In the genomic region with DNA sequence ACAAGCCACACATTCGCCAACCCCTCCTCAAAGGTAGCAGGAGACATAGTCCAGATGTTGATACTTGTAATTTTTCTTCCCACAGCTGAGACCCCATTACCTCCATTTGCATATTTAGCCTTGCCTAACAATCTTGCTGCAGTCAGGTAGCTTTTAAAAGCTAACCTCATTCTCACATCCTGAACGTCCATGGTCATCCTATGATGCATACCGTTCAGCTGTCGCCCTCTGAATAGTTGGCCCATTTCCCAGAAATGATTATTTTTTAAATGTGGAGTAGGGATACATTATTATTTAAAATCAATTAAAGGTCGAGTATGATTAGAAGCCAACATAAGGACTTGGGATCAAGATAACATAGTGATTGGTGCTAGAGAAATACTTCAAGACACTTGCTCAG, we compare ENCODE assay signal across 1 cellular context.
TF ChIP-seq lines count a peak whose summit lies in the region.

No MANE protein-coding gene starts in this region.

TF ChIP-seq in IMR-90, 13 proteins besides CTCF, POLR2A, EP300 and RAD21:
- TF ChIP-seq RCOR1 (IDR thresholded peaks at IDR 0.05; ENCODE audit: insufficient replicate concordance, low read length) (no peak), MXI1 (IDR thresholded peaks at IDR 0.05; ENCODE audit: borderline replicate concordance, low read depth, low read length) (no peak), CEBPB (IDR thresholded peaks at IDR 0.05; ENCODE audit: low read depth, low read length) (no peak), BHLHE40 (IDR thresholded peaks at IDR 0.05; ENCODE audit: low read depth, low read length) (no peak)
- TF ChIP-seq, protein P1, sequence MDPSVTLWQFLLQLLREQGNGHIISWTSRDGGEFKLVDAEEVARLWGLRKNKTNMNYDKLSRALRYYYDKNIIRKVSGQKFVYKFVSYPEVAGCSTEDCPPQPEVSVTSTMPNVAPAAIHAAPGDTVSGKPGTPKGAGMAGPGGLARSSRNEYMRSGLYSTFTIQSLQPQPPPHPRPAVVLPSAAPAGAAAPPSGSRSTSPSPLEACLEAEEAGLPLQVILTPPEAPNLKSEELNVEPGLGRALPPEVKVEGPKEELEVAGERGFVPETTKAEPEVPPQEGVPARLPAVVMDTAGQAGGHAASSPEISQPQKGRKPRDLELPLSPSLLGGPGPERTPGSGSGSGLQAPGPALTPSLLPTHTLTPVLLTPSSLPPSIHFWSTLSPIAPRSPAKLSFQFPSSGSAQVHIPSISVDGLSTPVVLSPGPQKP (IDR thresholded peaks at IDR 0.05; ENCODE audit: borderline replicate concordance, low read depth, low read length), result no peak
- TF ChIP-seq, protein P2, sequence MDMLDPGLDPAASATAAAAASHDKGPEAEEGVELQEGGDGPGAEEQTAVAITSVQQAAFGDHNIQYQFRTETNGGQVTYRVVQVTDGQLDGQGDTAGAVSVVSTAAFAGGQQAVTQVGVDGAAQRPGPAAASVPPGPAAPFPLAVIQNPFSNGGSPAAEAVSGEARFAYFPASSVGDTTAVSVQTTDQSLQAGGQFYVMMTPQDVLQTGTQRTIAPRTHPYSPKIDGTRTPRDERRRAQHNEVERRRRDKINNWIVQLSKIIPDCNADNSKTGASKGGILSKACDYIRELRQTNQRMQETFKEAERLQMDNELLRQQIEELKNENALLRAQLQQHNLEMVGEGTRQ (IDR thresholded peaks at IDR 0.05; ENCODE audit: low read depth, low read length), result no peak
